ENCODE assay signal across 13 cellular contexts in the genomic region with DNA sequence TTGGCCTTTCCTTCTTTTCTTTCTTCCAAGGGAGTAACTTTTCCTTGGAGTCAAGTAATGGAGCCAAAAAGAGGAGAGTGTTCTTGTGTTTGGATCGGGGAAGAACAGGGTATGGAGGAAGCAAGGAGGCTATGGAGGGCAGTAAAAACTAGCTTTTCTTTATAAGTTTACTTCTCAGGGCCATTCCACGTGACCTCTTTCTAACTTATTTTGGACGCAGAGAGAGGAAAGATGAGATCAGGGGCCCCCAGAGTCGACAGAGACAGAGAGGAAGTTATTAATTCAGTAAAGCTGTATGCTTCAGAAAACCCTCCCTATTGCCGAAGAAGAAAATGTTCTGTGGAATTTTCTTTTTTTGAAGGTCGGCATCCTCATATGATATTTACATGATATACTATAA.
A peak's percentile ranks its signal among the peaks of the same experiment; 100 is the strongest.
DNase-seq lines count a peak whose midpoint lies in the region; ATAC-seq and TF ChIP-seq lines count a peak whose summit lies in the region.
"Had no signal": no experiment of that assay in that cellular context is flagged by ENCODE, and none has a peak within 500 bp of the region (broad histone marks: within the 10 kb centered on the region; RNA-seq: fewer than 3 reads in every experiment).

No MANE protein-coding gene starts in this region.

- no peak overlapping the region for H3K27ac Mint-ChIP-seq in activated T-helper 17 cell treated with anti-CD3 and anti-CD28 coated beads, Interleukin-2, amount 50 U/mL, for 72 hours
- no peak overlapping the region for H3K27ac Mint-ChIP-seq in stimulated activated effector memory CD8-positive, alpha-beta T cell treated with anti-CD3 and anti-CD28 coated beads, Interleukin-12 subunit alpha, Interleukin-12 subunit beta, amount 100 ng/mL, for 72 hours
- H3K27ac Mint-ChIP-seq: activated T-cell treated with anti-CD3 and anti-CD28 coated beads, Interleukin-2, amount 50 U/mL, for 72 hours; T-cell had no signal

- no peaks in the 10 kb centered on the region for H3K4me1 Mint-ChIP-seq in activated T-helper 17 cell treated with anti-CD3 and anti-CD28 coated beads, Interleukin-2, amount 50 U/mL, for 72 hours
- H3K4me1 Mint-ChIP-seq in stimulated activated effector memory CD8-positive, alpha-beta T cell treated with anti-CD3 and anti-CD28 coated beads, Interleukin-12 subunit alpha, Interleukin-12 subunit beta, amount 100 ng/mL, for 72 hours = no peaks in the 10 kb centered on the region
- H3K4me1 Mint-ChIP-seq: T-cell had no signal

- TF ChIP-seq CTCF in choroid plexus epithelial cell (conservative IDR thresholded peaks at IDR 0.05; ENCODE audit: low read depth, low read length) (no peak), hepatocyte (IDR thresholded peaks at IDR 0.05; ENCODE audit: poor library complexity) (no peak)

- peak overlapping the region; percentile 73 for H2AFZ ChIP-seq in hepatocyte

- H3K9me2 ChIP-seq in hepatocyte (replicated peaks; ENCODE audit: insufficient read depth) = no peaks in the 10 kb centered on the region

- H3K79me2 ChIP-seq in hepatocyte = no peaks in the 10 kb centered on the region

- peak overlapping the region; percentile 41 for H3K4me2 ChIP-seq in hepatocyte

- no peaks in the 10 kb centered on the region for H4K20me1 ChIP-seq in hepatocyte (ENCODE audit: insufficient read depth, poor library complexity, severe bottlenecking)

- H3K27me3 ChIP-seq in hepatocyte = no peaks in the 10 kb centered on the region

- intact Hi-C loops in sciatic nerve (cut with DNase I) = no loop called here

- H3K9me3 Mint-ChIP-seq in activated T-helper 17 cell treated with anti-CD3 and anti-CD28 coated beads, Interleukin-2, amount 50 U/mL, for 72 hours = peaks cover 7% of the 10 kb centered on the region
- peaks cover 18% of the 10 kb centered on the region for H3K9me3 Mint-ChIP-seq in stimulated activated effector memory CD8-positive, alpha-beta T cell treated with anti-CD3 and anti-CD28 coated beads, Interleukin-12 subunit alpha, Interleukin-12 subunit beta, amount 100 ng/mL, for 72 hours

- H3K27ac ChIP-seq in hepatocyte = peak overlapping the region; percentile 94

- H3K4me3 Mint-ChIP-seq in activated T-helper 17 cell treated with anti-CD3 and anti-CD28 coated beads, Interleukin-2, amount 50 U/mL, for 72 hours = no peak overlapping the region
- H3K4me3 Mint-ChIP-seq in stimulated activated effector memory CD8-positive, alpha-beta T cell treated with anti-CD3 and anti-CD28 coated beads, Interleukin-12 subunit alpha, Interleukin-12 subunit beta, amount 100 ng/mL, for 72 hours = no peak overlapping the region
- H3K4me3 Mint-ChIP-seq: activated T-cell treated with anti-CD3 and anti-CD28 coated beads, Interleukin-2, amount 50 U/mL, for 72 hours; T-cell had no signal

- peak; percentile 75 for ATAC-seq in sciatic nerve
- ATAC-seq in HG03139 (IDR thresholded peaks at IDR 0.05; ENCODE audit: unreplicated experiment) = no peak
- no peak for ATAC-seq in activated T-helper 17 cell treated with anti-CD3 and anti-CD28 coated beads, Interleukin-2, amount 50 U/mL, for 72 hours (replicated peaks)
- no peak for ATAC-seq in activated CD4-positive, CD25-positive, alpha-beta regulatory T cell treated with anti-CD3 and anti-CD28 coated beads, Interleukin-2, amount 50 U/mL, for 24 hours
- ATAC-seq in stimulated activated effector memory CD8-positive, alpha-beta T cell treated with anti-CD3 and anti-CD28 coated beads, Interleukin-12 subunit alpha, Interleukin-12 subunit beta, amount 100 ng/mL, for 72 hours = no peak
- ATAC-seq: activated T-cell treated with anti-CD3 and anti-CD28 coated beads, Interleukin-2, amount 50 U/mL, for 72 hours; T-cell had no signal

- WGBS in hepatocyte (ENCODE audit: low lambda C conversion rate, missing lambda C conversion rate) = 48% methylated on average over 6 of the region's 6 CpGs

- peaks cover 15% of the 10 kb centered on the region for H3K4me1 ChIP-seq in hepatocyte (ENCODE audit: insufficient read depth)

- H3K4me3 ChIP-seq in choroid plexus epithelial cell (ENCODE audit: low read depth, low read length) (no peak overlapping the region), hepatocyte (no peak overlapping the region)

- H3K36me3 Mint-ChIP-seq in activated T-helper 17 cell treated with anti-CD3 and anti-CD28 coated beads, Interleukin-2, amount 50 U/mL, for 72 hours (ENCODE audit: low read depth) = no peaks in the 10 kb centered on the region
- no peaks in the 10 kb centered on the region for H3K36me3 Mint-ChIP-seq in stimulated activated effector memory CD8-positive, alpha-beta T cell treated with anti-CD3 and anti-CD28 coated beads, Interleukin-12 subunit alpha, Interleukin-12 subunit beta, amount 100 ng/mL, for 72 hours
- H3K36me3 Mint-ChIP-seq: T-cell had no signal

- H3K9me3 ChIP-seq in hepatocyte (ENCODE audit: low read depth) = no peaks in the 10 kb centered on the region

- no peaks in the 10 kb centered on the region for H3K27me3 Mint-ChIP-seq in activated T-helper 17 cell treated with anti-CD3 and anti-CD28 coated beads, Interleukin-2, amount 50 U/mL, for 72 hours
- H3K27me3 Mint-ChIP-seq: T-cell had no signal

- no peaks in the 10 kb centered on the region for H3K36me3 ChIP-seq in hepatocyte (replicated peaks; ENCODE audit: insufficient read depth, low read depth)

- DNase-seq in GM03348 (ENCODE audit: low spot score) = peak; percentile 7
- peak; percentile 38 for DNase-seq in choroid plexus epithelial cell (ENCODE audit: low read depth)
- DNase-seq in hepatocyte (ENCODE audit: low spot score) = peak; percentile 37
- DNase-seq in sciatic nerve (ENCODE audit: low spot score) = no peak
- DNase-seq in stimulated activated effector memory CD8-positive, alpha-beta T cell treated with anti-CD3 and anti-CD28 coated beads, Interleukin-12 subunit alpha, Interleukin-12 subunit beta, amount 100 ng/mL, for 72 hours (ENCODE audit: low spot score in 2 of 2) = no peak
- DNase-seq: ACHN; activated T-cell treated with anti-CD3 and anti-CD28 coated beads, Interleukin-2, amount 50 U/mL, for 72 hours; NCI-H2171 treated with DMSO at 0.1 percent for 48 hours; stimulated activated CD4-positive, alpha-beta T cell treated with anti-CD3 and anti-CD28 coated beads, Interleukin-12 subunit alpha, Interleukin-12 subunit beta, amount 100 ng/mL, for 4 hours; T-cell had no signal

Comparison
In these comparisons a context has a peak if more than half of its experiments do, and no peak if none do; other contexts are left out.
1. DNase-seq: peak in GM03348 (single experiment), choroid plexus epithelial cell (single experiment) and hepatocyte (single experiment); none in sciatic nerve (single experiment) and stimulated activated effector memory CD8-positive, alpha-beta T cell treated with anti-CD3 and anti-CD28 coated beads, Interleukin-12 subunit alpha, Interleukin-12 subunit beta, amount 100 ng/mL, for 72 hours (0 of 2).